ENCODE assay signal across 2 cellular contexts in genomic region chr2:218074031-218074430, GRCh38.
TF ChIP-seq lines count a peak whose summit lies in the region.

No MANE protein-coding gene starts in this region.

TF ChIP-seq in A549, 52 proteins besides CTCF, POLR2A, EP300 and RAD21 (continued from another document):
- TF ChIP-seq REST (IDR thresholded peaks at IDR 0.05) (no peak), ZFP36 (IDR thresholded peaks at IDR 0.05; ENCODE audit: borderline replicate concordance, partially characterized antibody) (no peak), KDM1A (IDR thresholded peaks at IDR 0.05; ENCODE audit: low read depth) (no peak), FOSL2 (IDR thresholded peaks at IDR 0.05) (no peak), FOSL2 (CRISPR knock-in tag; IDR thresholded peaks at IDR 0.05) (no peak), NFE2L2 (conservative IDR thresholded peaks at IDR 0.05; ENCODE audit: low read length) (no peak), JUN (IDR thresholded peaks at IDR 0.05) (no peak), FOXS1 (CRISPR knock-in tag; IDR thresholded peaks at IDR 0.05) (no peak), ESRRA (IDR thresholded peaks at IDR 0.05; ENCODE audit: borderline replicate concordance, low read length) (no peak), NR3C1 (IDR thresholded peaks at IDR 0.05) (no peak), HOXA7 (CRISPR knock-in tag; IDR thresholded peaks at IDR 0.05) (no peak)

TF ChIP-seq in H1, 55 proteins besides CTCF, POLR2A, EP300 and RAD21 (continued from another document):
- TF ChIP-seq HDAC6 (IDR thresholded peaks at IDR 0.05; ENCODE audit: low read depth, low read length): no peak
- TF ChIP-seq MAX (IDR thresholded peaks at IDR 0.05): no peak
- TF ChIP-seq SP1 (IDR thresholded peaks at IDR 0.05; ENCODE audit: low read depth, low read length): no peak
- TF ChIP-seq CTBP2 (IDR thresholded peaks at IDR 0.05; ENCODE audit: borderline replicate concordance, insufficient read depth, insufficient read length, low read length): no peak
